9 cellular contexts compared by ENCODE assay signal in the genomic region with DNA sequence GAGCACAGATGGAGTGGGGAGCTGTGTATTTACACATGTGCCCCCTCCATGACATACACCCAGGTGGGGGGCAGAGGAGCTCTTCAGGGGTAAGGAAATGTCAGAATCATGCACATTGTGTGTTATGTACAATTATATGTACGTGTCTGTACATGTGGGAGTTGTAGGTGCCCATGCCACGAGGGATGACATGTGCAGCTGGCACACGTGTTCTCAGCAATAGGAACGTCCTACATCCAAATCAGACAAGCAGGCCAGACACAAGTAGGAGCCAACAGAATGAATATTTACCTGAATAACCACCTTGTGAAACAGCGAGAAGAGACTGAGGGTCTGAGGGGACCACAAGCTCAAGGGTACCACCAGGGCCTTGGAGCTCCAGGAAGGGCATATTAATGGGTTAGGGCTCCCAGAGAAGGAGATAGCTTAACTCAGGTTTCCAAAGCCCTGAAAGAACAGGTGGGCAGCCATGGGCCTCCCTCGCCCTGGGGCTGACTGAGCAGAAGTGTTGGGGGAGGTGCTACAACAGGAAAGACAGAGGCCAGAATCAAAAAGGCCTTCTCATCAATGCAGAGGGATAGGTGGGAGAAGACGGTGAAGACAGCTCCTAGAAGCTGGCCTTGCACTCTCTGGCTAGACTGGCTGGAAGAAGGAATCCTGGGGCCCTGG. TPM values are rescaled to one million over a fixed set of nuclear protein-coding genes. Genes with fewer than 3 reads are reported as not detected.
A peak's percentile ranks its signal among the peaks of the same experiment; 100 is the strongest.
DNase-seq lines count a peak whose midpoint lies in the region; ATAC-seq, FAIRE-seq and TF ChIP-seq lines count a peak whose summit lies in the region.
"Had no signal": no experiment of that assay in that cellular context is flagged by ENCODE, and none has a peak within 500 bp of the region (broad histone marks: within the 10 kb centered on the region; RNA-seq: fewer than 3 reads in every experiment).

No MANE protein-coding gene starts in this region.

- 11% methylated on average over 7 of the region's 7 CpGs for WGBS in K562 (ENCODE audit: insufficient coverage, low coverage, missing lambda C conversion rate)

- peaks cover 8 to 69% of the 10 kb centered on the region in 2 experiments for H3K27me3 ChIP-seq in K562 (ENCODE audit: control insufficient read depth in 2 of 2, insufficient read depth in 2 of 2, low read length in 2 of 2)
- peaks cover 2 to 7% of the 10 kb centered on the region in 2 donors for H3K27me3 ChIP-seq in mucosa of rectum (ENCODE audit: control insufficient read depth in 2 of 2, insufficient read depth in 2 of 2, low read length in 2 of 2)
- peaks cover 11% of the 10 kb centered on the region for H3K27me3 ChIP-seq in upper lobe of right lung

- no peak overlapping the region for H3K4me3 ChIP-seq in K562
- no peak overlapping the region for H3K4me3 ChIP-seq in mucosa of rectum (ENCODE audit: low read length in 2 of 2)
- H3K4me3 ChIP-seq in upper lobe of right lung: no peak overlapping the region

- no peak overlapping the region for H3K4me2 ChIP-seq in K562 (ENCODE audit: insufficient read depth, low read length)

- H3K4me1 Mint-ChIP-seq in T-helper 1 cell treated with Interleukin-12 subunit alpha and Interleukin-12 subunit beta and Interleukin-4 antibody, amounts not matched to agents 30 μg/mL and 1 μg/mL, for 36 hours (ENCODE audit: low read depth): peaks cover 23% of the 10 kb centered on the region
- peaks cover 15% of the 10 kb centered on the region for H3K4me1 Mint-ChIP-seq in T-helper 2 cell treated with Interferon-gamma antibody and Interleukin-4, amounts not matched to agents 5 μg/mL and 100 μg/mL, for 36 hours (ENCODE audit: low read depth)

- no peak for TF ChIP-seq EP300 in K562 (IDR thresholded peaks at IDR 0.05; ENCODE audit: low read length)

- H3K9me3 ChIP-seq in K562 (replicated peaks; ENCODE audit: control insufficient read depth, insufficient read depth, low read depth, low read length) (no peaks in the 10 kb centered on the region), mucosa of rectum (ENCODE audit: control insufficient read depth in 2 of 2, low read length in 2 of 2) (no peaks in the 10 kb centered on the region), upper lobe of right lung (no peaks in the 10 kb centered on the region)

- TF ChIP-seq CTCF in K562 (IDR thresholded peaks at IDR 0.05 in 2 of 3, conservative IDR thresholded peaks at IDR 0.05 in 1 of 3; ENCODE audit: insufficient read depth in 2 of 3, low read depth in 1 of 3, low read length in 3 of 3): no peak
- TF ChIP-seq CTCF in upper lobe of right lung (IDR thresholded peaks at IDR 0.05): no peak

- H2AFZ ChIP-seq in K562 (ENCODE audit: low read depth, low read length): no peak overlapping the region

- no peak for TF ChIP-seq POLR2A in K562 (conservative IDR thresholded peaks at IDR 0.05)

- CTCF ChIA-PET in K562 (lab: Yijun Ruan, JAX; ENCODE audit: low intra/inter-chr PET ratio): no interaction called here

- peaks cover 21% of the 10 kb centered on the region for H3K27me3 Mint-ChIP-seq in T-helper 1 cell treated with Interleukin-12 subunit alpha and Interleukin-12 subunit beta and Interleukin-4 antibody, amounts not matched to agents 30 μg/mL and 1 μg/mL, for 36 hours (ENCODE audit: low read depth)
- H3K27me3 Mint-ChIP-seq in T-helper 2 cell treated with Interferon-gamma antibody and Interleukin-4, amounts not matched to agents 5 μg/mL and 100 μg/mL, for 36 hours (ENCODE audit: low read depth): peaks cover 22% of the 10 kb centered on the region

- H3K4me3 Mint-ChIP-seq in T-helper 1 cell treated with Interleukin-12 subunit alpha and Interleukin-12 subunit beta and Interleukin-4 antibody, amounts not matched to agents 30 μg/mL and 1 μg/mL, for 36 hours: no peak overlapping the region
- no peak overlapping the region for H3K4me3 Mint-ChIP-seq in T-helper 2 cell treated with Interferon-gamma antibody and Interleukin-4, amounts not matched to agents 5 μg/mL and 100 μg/mL, for 36 hours

- H3K4me1 ChIP-seq in K562 (replicated peaks in 1 of 2; ENCODE audit: control insufficient read depth in 2 of 2, insufficient read depth in 2 of 2, low read length in 2 of 2): peaks cover 13 to 34% of the 10 kb centered on the region in 2 experiments
- peaks cover 20 to 21% of the 10 kb centered on the region in 2 donors for H3K4me1 ChIP-seq in mucosa of rectum (ENCODE audit: control insufficient read depth in 2 of 2, insufficient read depth in 2 of 2, low read length in 2 of 2)
- peaks cover 34% of the 10 kb centered on the region for H3K4me1 ChIP-seq in upper lobe of right lung

- H3K9me1 ChIP-seq in K562 (ENCODE audit: control insufficient read depth, insufficient read depth, low read length): no peaks in the 10 kb centered on the region

- H3K36me3 Mint-ChIP-seq in T-helper 1 cell treated with Interleukin-12 subunit alpha and Interleukin-12 subunit beta and Interleukin-4 antibody, amounts not matched to agents 30 μg/mL and 1 μg/mL, for 36 hours (ENCODE audit: low read depth): no peaks in the 10 kb centered on the region
- H3K36me3 Mint-ChIP-seq in T-helper 2 cell treated with Interferon-gamma antibody and Interleukin-4, amounts not matched to agents 5 μg/mL and 100 μg/mL, for 36 hours (ENCODE audit: low read depth): no peaks in the 10 kb centered on the region
- H3K36me3 Mint-ChIP-seq: CD4-positive, alpha-beta memory T cell had no signal

- H3K36me3 ChIP-seq in K562 (ENCODE audit: control insufficient read depth, insufficient read depth, low read length) (no peaks in the 10 kb centered on the region), mucosa of rectum (ENCODE audit: control insufficient read depth in 2 of 2, insufficient read depth in 2 of 2, low read length in 2 of 2) (peaks cover 2 to 3% of the 10 kb centered on the region in 2 donors), upper lobe of right lung (no peaks in the 10 kb centered on the region)

- H3K9ac ChIP-seq in K562 (ENCODE audit: insufficient read depth in 1 of 2, low read depth in 2 of 2, low read length in 2 of 2) (peak overlapping the region in 1 of 2 experiments; percentile 66; a peak in 1 of 4 replicates), mucosa of rectum (ENCODE audit: low read depth in 1 of 2, low read length in 2 of 2) (no peak overlapping the region)

- ATAC-seq in K562: no peak
- ATAC-seq in upper lobe of right lung: no peak
- ATAC-seq in GM21528 (IDR thresholded peaks at IDR 0.05; ENCODE audit: low FRiP score, unreplicated experiment): no peak
- ATAC-seq in GM18519 (IDR thresholded peaks at IDR 0.05; ENCODE audit: low FRiP score, unreplicated experiment): no peak

- H4K20me1 ChIP-seq in K562 (replicated peaks; ENCODE audit: control insufficient read depth, insufficient read depth, low read length): 0 out of 2 replicates have a peak, but pooled peaks cover 1% of the 10 kb centered on the region

- no TSS peak for BruUV-seq in K562 (replicated peaks; lab: Mats Ljungman, UMichigan)

- DNase-seq in T-helper 1 cell (no peak), K562 (ENCODE audit: extremely low read depth in 1 of 4, low spot score in 3 of 4) (no peak), upper lobe of right lung (no peak)
- no peak for DNase-seq in T-helper 2 cell treated with Interferon-gamma antibody and Interleukin-4, amounts not matched to agents 5 μg/mL and 100 μg/mL, for 36 hours (ENCODE audit: low spot score)

- FAIRE-seq in K562 (lab: Jason Lieb, UNC): no peak

- in situ Hi-C loops in K562 (cut with MboI): no loop called here

- no peaks in the 10 kb centered on the region for H3K9me3 Mint-ChIP-seq in T-helper 1 cell treated with Interleukin-12 subunit alpha and Interleukin-12 subunit beta and Interleukin-4 antibody, amounts not matched to agents 30 μg/mL and 1 μg/mL, for 36 hours
- H3K9me3 Mint-ChIP-seq in T-helper 2 cell treated with Interferon-gamma antibody and Interleukin-4, amounts not matched to agents 5 μg/mL and 100 μg/mL, for 36 hours: no peaks in the 10 kb centered on the region
- H3K9me3 Mint-ChIP-seq: CD4-positive, alpha-beta memory T cell had no signal

- peak overlapping the region; percentile 32 for H3K27ac Mint-ChIP-seq in T-helper 1 cell treated with Interleukin-12 subunit alpha and Interleukin-12 subunit beta and Interleukin-4 antibody, amounts not matched to agents 30 μg/mL and 1 μg/mL, for 36 hours
- H3K27ac Mint-ChIP-seq in T-helper 2 cell treated with Interferon-gamma antibody and Interleukin-4, amounts not matched to agents 5 μg/mL and 100 μg/mL, for 36 hours: no peak overlapping the region

- H3K79me2 ChIP-seq in K562 (ENCODE audit: control insufficient read depth, insufficient read depth, low read length): no peaks in the 10 kb centered on the region

- H3K27ac ChIP-seq in K562 (ENCODE audit: extremely low read depth, low read depth, low read length) (no peak overlapping the region), mucosa of rectum (ENCODE audit: low read depth in 2 of 2, low read length in 2 of 2) (peak overlapping the region; percentile 30 to 70), upper lobe of right lung (peak overlapping the region; percentile 65)

- POLR2A ChIA-PET in K562 (lab: Yijun Ruan, JAX): interaction anchor here (0.6 to 1.7 kb wide), 3 partner anchors 12 to 1434 kb away, joined by 3 to 8 read pairs (median 3); no protein-coding TSS in a partner anchor

- TF ChIP-seq RAD21 in K562 (CRISPR knock-in tag; conservative IDR thresholded peaks at IDR 0.05 in 1 of 2, IDR thresholded peaks at IDR 0.05 in 1 of 2): no peak

- intact Hi-C loops in K562 (cut with micrococcal nuclease): no loop called here
- intact Hi-C loops in upper lobe of right lung (cut with DNase I): no loop called here

RNA-seq across cellular contexts. Expression of gene COL16A1, which starts 3.2 kb away (rescaled TPM):
- 0.44 TPM in 1 of 2 replicates, not detected in the other for total RNA-seq in K562 (2011; cell fraction: chromatin; rRNA removed; ENCODE audit: low replicate concordance)
- total RNA-seq in K562 (2011; cell fraction: nucleolus; rRNA removed): 0.13 and 0.17 TPM in 2 replicates
- total RNA-seq in K562 (2011; cell fraction: nucleoplasm; rRNA removed): not detected in 2 replicates
- total RNA-seq in K562 (2014; rRNA removed) (0.04 TPM in 1 of 2 replicates, not detected in the other), K562 (2014; rRNA removed; fragmentation: Illumina TruSeq; extraction: Trizol) (not detected in 2 replicates), K562 (2015; rRNA removed; fragmentation: Illumina TruSeq; extraction: Trizol) (0.08 TPM in 1 of 2 replicates, not detected in the other), K562 (2021) (0.54 and 0.60 TPM in 2 replicates), upper lobe of right lung (28.9 TPM)
- polyA plus RNA-seq in K562 (2011; rRNA removed) (0.11 TPM in 1 of 2 replicates, not detected in the other), K562 (2014; fragmentation: Illumina TruSeq; extraction: Trizol) (not detected in 2 replicates), K562 (2014; fragmentation: Nextera tagmentation; extraction: Ambion mirVana) (not detected), K562 (2014; rRNA removed) (0.11 TPM in 1 of 2 replicates, not detected in the other)
- polyA plus RNA-seq in K562 (2011; cell fraction: cytosol; rRNA removed): not detected in 2 replicates
- 0.31 and 0.36 TPM in 2 replicates for polyA plus RNA-seq in K562 (2011; cell fraction: nucleus; rRNA removed)
- polyA plus RNA-seq in K562 (2012): 0.37 TPM in 1 of 2 replicates, not detected in the other
- polyA minus RNA-seq in K562 (2011; rRNA and poly(A)+ RNA removed): not detected in 2 replicates
- polyA minus RNA-seq in K562 (2011; cell fraction: cytosol; rRNA and poly(A)+ RNA removed): not detected in 2 replicates
- polyA minus RNA-seq in K562 (2011; cell fraction: nucleus; rRNA and poly(A)+ RNA removed): not detected in 2 replicates
- total RNA-seq: CD4-positive, alpha-beta memory T cell had no signal
- polyA plus RNA-seq: CD4-positive, alpha-beta memory T cell had no signal

RNA-seq across cellular contexts. Expression of gene PEF1, which starts 55.9 kb away (rescaled TPM):
- 15.8 and 31.8 TPM in 2 replicates for total RNA-seq in K562 (2011; cell fraction: chromatin; rRNA removed; ENCODE audit: low replicate concordance)
- total RNA-seq in K562 (2011; cell fraction: nucleolus; rRNA removed): 33.0 and 33.2 TPM in 2 replicates
- total RNA-seq in K562 (2011; cell fraction: nucleoplasm; rRNA removed): 32.8 and 35.6 TPM in 2 replicates
- 76.6 and 87.6 TPM in 2 replicates for total RNA-seq in K562 (2014; rRNA removed)
- total RNA-seq in K562 (2014; rRNA removed; fragmentation: Illumina TruSeq; extraction: Trizol): 39.4 and 46.0 TPM in 2 replicates
- 48.8 and 49.1 TPM in 2 replicates for total RNA-seq in K562 (2015; rRNA removed; fragmentation: Illumina TruSeq; extraction: Trizol)
- total RNA-seq in K562 (2021): 61.0 and 61.9 TPM in 2 replicates
- polyA plus RNA-seq in K562 (2011; rRNA removed): 73.7 and 104 TPM in 2 replicates
- polyA plus RNA-seq in K562 (2011; cell fraction: cytosol; rRNA removed): 124 and 143 TPM in 2 replicates
- polyA plus RNA-seq in K562 (2011; cell fraction: nucleus; rRNA removed): 54.6 and 59.0 TPM in 2 replicates
- polyA plus RNA-seq in K562 (2012): 51.6 and 78.2 TPM in 2 replicates
- 95.5 and 97.8 TPM in 2 replicates for polyA plus RNA-seq in K562 (2014; fragmentation: Illumina TruSeq; extraction: Trizol)
- polyA plus RNA-seq in K562 (2014; fragmentation: Nextera tagmentation; extraction: Ambion mirVana): 10 to 100 TPM; 26.3 to 33.0 TPM
- 78.2 and 82.5 TPM in 2 replicates for polyA plus RNA-seq in K562 (2014; rRNA removed)
- polyA minus RNA-seq in K562 (2011; rRNA and poly(A)+ RNA removed): 64.1 and 71.1 TPM in 2 replicates
- 46.2 and 46.7 TPM in 2 replicates for polyA minus RNA-seq in K562 (2011; cell fraction: cytosol; rRNA and poly(A)+ RNA removed)
- polyA minus RNA-seq in K562 (2011; cell fraction: nucleus; rRNA and poly(A)+ RNA removed): 14.0 and 23.8 TPM in 2 replicates
- total RNA-seq in upper lobe of right lung: 69.9 TPM

Comparison
In these comparisons a context has a peak if more than half of its experiments do, and no peak if none do; other contexts are left out.
1. RNA of gene COL16A1, which starts 3.2 kb away (total RNA-seq): 28.9 TPM in upper lobe of right lung (single experiment); 0.04 to 0.60 TPM in K562; every median in the first group is over 10 times any median in the second.